ENCODE assay signal across 22 cellular contexts in the genomic region with DNA sequence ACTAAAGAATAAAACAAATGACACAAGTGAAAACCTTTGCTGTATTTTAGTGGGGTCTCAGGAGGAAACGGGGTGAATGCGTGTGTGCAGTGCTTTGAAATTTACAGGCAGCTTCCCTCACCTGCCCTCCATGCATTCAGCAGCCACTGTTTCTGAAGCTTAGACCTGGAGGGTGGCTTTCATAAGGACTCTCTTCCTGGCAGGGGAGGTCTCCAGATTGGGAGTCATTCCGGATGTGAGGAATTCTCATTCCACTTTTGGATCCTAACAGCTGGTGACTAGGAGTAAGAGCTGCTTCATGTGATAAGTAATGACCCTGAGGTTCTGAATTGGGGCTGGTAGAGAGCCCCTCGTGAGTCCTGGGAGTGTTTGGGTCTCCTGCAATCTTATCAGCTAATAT.
DNase-seq lines count a peak whose midpoint lies in the region; ATAC-seq and TF ChIP-seq lines count a peak whose summit lies in the region.
"Had no signal": no experiment of that assay in that cellular context is flagged by ENCODE, and none has a peak within 500 bp of the region (broad histone marks: within the 10 kb centered on the region; RNA-seq: fewer than 3 reads in every experiment).

No MANE protein-coding gene starts in this region.

- DNase-seq in GM23338 (ENCODE audit: low spot score) (no peak), HT1080 (ENCODE audit: low read depth) (peak; percentile 19), mesenteric fat pad (ENCODE audit: low spot score) (peak; percentile 59), neural progenitor cell (ENCODE audit: low spot score) (no peak)
- no peak for DNase-seq in activated CD4-positive, CD25-positive, alpha-beta regulatory T cell treated with anti-CD3 and anti-CD28 coated beads, Interleukin-2, amount 50 U/mL, for 72 hours
- no peak for DNase-seq in activated naive CD4-positive, alpha-beta T cell treated with anti-CD3 and anti-CD28 coated beads, Interleukin-2, amount 10 ng/mL, durations not matched to agents 7 days and 5 days
- no peak for DNase-seq in activated CD4-positive, alpha-beta T cell treated with anti-CD3 and anti-CD28 coated beads, Interleukin-2, amount 50 U/mL, for 1 hour
- DNase-seq: 8988T; ACHN; AML-193; BE2C; CD4-positive, alpha-beta T cell; CD8-positive, alpha-beta memory T cell; DMS 273 treated with DMSO at 0.1 percent for 48 hours; DMS79 treated with DMSO at 0.1 percent for 48 hours; GF-D8; H7 had no signal

- 0 out of 2 replicates have a peak overlapping the region, but pooled peaks have one; percentile 14 for H2AFZ ChIP-seq in GM23338
- peak overlapping the region; percentile 17 for H2AFZ ChIP-seq in neural progenitor cell (replicated peaks)

- H3K27me3 ChIP-seq in GM23338 (ENCODE audit: insufficient read depth) (no peaks in the 10 kb centered on the region), neural progenitor cell (no peaks in the 10 kb centered on the region)
- H3K27me3 ChIP-seq: BE2C; BLaER1 treated with 17β-estradiol and CSF1 and Interleukin-3, amounts not matched to agents 10 nM and 100 nM had no signal

- CTCF ChIA-PET in activated naive CD4-positive, alpha-beta T cell treated with anti-CD3 and anti-CD28 coated beads, Interleukin-2, amount 10 ng/mL, durations not matched to agents 7 days and 5 days (lab: Charles Lee), result no interaction called here

- H3K9ac ChIP-seq in neural progenitor cell, result no peak overlapping the region
- H3K9ac ChIP-seq: BLaER1 treated with 17β-estradiol and CSF1 and Interleukin-3, amounts not matched to agents 10 nM and 100 nM had no signal

- H3K27me3 Mint-ChIP-seq in GM23338 (ENCODE audit: insufficient read depth, low read depth, poor library complexity) (peaks cover 3% of the 10 kb centered on the region), neural progenitor cell (ENCODE audit: insufficient read depth, low read depth) (peaks cover 6% of the 10 kb centered on the region)
- H3K27me3 Mint-ChIP-seq in activated naive CD4-positive, alpha-beta T cell treated with anti-CD3 and anti-CD28 coated beads, Interleukin-2, amount 10 ng/mL, durations not matched to agents 7 days and 5 days, result peaks cover under 1% of the 10 kb centered on the region

- no peaks in the 10 kb centered on the region for H3K36me3 ChIP-seq in GM23338 (ENCODE audit: insufficient read depth)
- no peaks in the 10 kb centered on the region for H3K36me3 ChIP-seq in neural progenitor cell
- H3K36me3 ChIP-seq: BE2C; BLaER1 treated with 17β-estradiol and CSF1 and Interleukin-3, amounts not matched to agents 10 nM and 100 nM had no signal

- no peak overlapping the region for H3K4me3 Mint-ChIP-seq in GM23338
- H3K4me3 Mint-ChIP-seq in neural progenitor cell, result peak overlapping the region; percentile 13
- H3K4me3 Mint-ChIP-seq in activated naive CD4-positive, alpha-beta T cell treated with anti-CD3 and anti-CD28 coated beads, Interleukin-2, amount 10 ng/mL, durations not matched to agents 7 days and 5 days, result no peak overlapping the region
- H3K4me3 Mint-ChIP-seq: CD14-positive monocyte; CD4-positive, alpha-beta T cell; CD8-positive, alpha-beta memory T cell had no signal

- no peaks in the 10 kb centered on the region for H3K36me3 Mint-ChIP-seq in GM23338 (ENCODE audit: low read depth)
- H3K36me3 Mint-ChIP-seq in neural progenitor cell, result no peaks in the 10 kb centered on the region
- H3K36me3 Mint-ChIP-seq in activated naive CD4-positive, alpha-beta T cell treated with anti-CD3 and anti-CD28 coated beads, Interleukin-2, amount 10 ng/mL, durations not matched to agents 7 days and 5 days, result no peaks in the 10 kb centered on the region
- H3K36me3 Mint-ChIP-seq: CD14-positive monocyte; CD8-positive, alpha-beta memory T cell had no signal

- no peaks in the 10 kb centered on the region for H3K9me3 ChIP-seq in neural progenitor cell (ENCODE audit: low read depth)
- H3K9me3 ChIP-seq: A549, BE2C had no signal

- H3K4me1 ChIP-seq in GM23338 (ENCODE audit: insufficient read depth) (peaks cover 4% of the 10 kb centered on the region; the same call in 1 of the 2 replicates), neural progenitor cell (peaks cover 6% of the 10 kb centered on the region)
- H3K4me1 ChIP-seq: BE2C; BLaER1 treated with 17β-estradiol and CSF1 and Interleukin-3, amounts not matched to agents 10 nM and 100 nM had no signal

- H3K4me1 Mint-ChIP-seq in GM23338 (peaks cover 5% of the 10 kb centered on the region), neural progenitor cell (peaks cover 5% of the 10 kb centered on the region)
- H3K4me1 Mint-ChIP-seq in activated naive CD4-positive, alpha-beta T cell treated with anti-CD3 and anti-CD28 coated beads, Interleukin-2, amount 10 ng/mL, durations not matched to agents 7 days and 5 days, result no peaks in the 10 kb centered on the region
- H3K4me1 Mint-ChIP-seq: CD14-positive monocyte; CD8-positive, alpha-beta memory T cell had no signal

- no peak overlapping the region for H3K27ac Mint-ChIP-seq in GM23338
- H3K27ac Mint-ChIP-seq in neural progenitor cell, result peak overlapping the region; percentile 46
- no peak overlapping the region for H3K27ac Mint-ChIP-seq in activated naive CD4-positive, alpha-beta T cell treated with anti-CD3 and anti-CD28 coated beads, Interleukin-2, amount 10 ng/mL, durations not matched to agents 7 days and 5 days
- H3K27ac Mint-ChIP-seq: CD14-positive monocyte; CD4-positive, alpha-beta T cell had no signal

- no peaks in the 10 kb centered on the region for H3K79me2 ChIP-seq in GM23338 (replicated peaks; ENCODE audit: insufficient read depth)
- no peaks in the 10 kb centered on the region for H3K79me2 ChIP-seq in neural progenitor cell (ENCODE audit: low read depth)

- H3K9me3 Mint-ChIP-seq in GM23338 (no peaks in the 10 kb centered on the region), neural progenitor cell (no peaks in the 10 kb centered on the region)
- H3K9me3 Mint-ChIP-seq in activated naive CD4-positive, alpha-beta T cell treated with anti-CD3 and anti-CD28 coated beads, Interleukin-2, amount 10 ng/mL, durations not matched to agents 7 days and 5 days, result no peaks in the 10 kb centered on the region
- H3K9me3 Mint-ChIP-seq: CD4-positive, alpha-beta T cell had no signal

- ATAC-seq in GM23338 (no peak), GM21515 (IDR thresholded peaks at IDR 0.05; ENCODE audit: unreplicated experiment) (no peak)
- ATAC-seq: A549, HCT116 had no signal

- H3K9me2 ChIP-seq in GM23338 (ENCODE audit: insufficient read depth), result no peaks in the 10 kb centered on the region

- H3K4me2 ChIP-seq in GM23338 (no peak overlapping the region), neural progenitor cell (no peak overlapping the region)
- H3K4me2 ChIP-seq: A549; BLaER1 treated with 17β-estradiol and CSF1 and Interleukin-3, amounts not matched to agents 10 nM and 100 nM had no signal

- no peak overlapping the region for H3K4me3 ChIP-seq in GM23338
- H3K4me3 ChIP-seq in neural progenitor cell, result no peak overlapping the region
- H3K4me3 ChIP-seq: A549; BLaER1 treated with 17β-estradiol and CSF1 and Interleukin-3, amounts not matched to agents 10 nM and 100 nM had no signal

- TF ChIP-seq CTCF in GM23338 (conservative IDR thresholded peaks at IDR 0.05; ENCODE audit: low read depth in 2 of 2) (no peak), neural progenitor cell (IDR thresholded peaks at IDR 0.05) (no peak)

- H4K20me1 ChIP-seq in GM23338 (replicated peaks; ENCODE audit: insufficient read depth) (no peaks in the 10 kb centered on the region), neural progenitor cell (ENCODE audit: low read depth) (no peaks in the 10 kb centered on the region)
- H4K20me1 ChIP-seq: BLaER1 treated with 17β-estradiol and CSF1 and Interleukin-3, amounts not matched to agents 10 nM and 100 nM had no signal

- H3F3A ChIP-seq in GM23338 (replicated peaks; ENCODE audit: low read depth), result no peaks in the 10 kb centered on the region
- no peaks in the 10 kb centered on the region for H3F3A ChIP-seq in neural progenitor cell (ENCODE audit: low read depth)

- H3K27ac ChIP-seq in GM23338 (ENCODE audit: low read depth), result no peak overlapping the region
- no peak overlapping the region for H3K27ac ChIP-seq in neural progenitor cell
- H3K27ac ChIP-seq: BLaER1 treated with 17β-estradiol and CSF1 and Interleukin-3, amounts not matched to agents 10 nM and 100 nM had no signal

TF ChIP-seq in GM23338, 12 proteins besides CTCF, POLR2A, EP300 and RAD21:
- TF ChIP-seq REST (IDR thresholded peaks at IDR 0.05; ENCODE audit: unreplicated experiment) (no peak), JUNB (IDR thresholded peaks at IDR 0.05; ENCODE audit: unreplicated experiment) (no peak), EZH2 (IDR thresholded peaks at IDR 0.05; ENCODE audit: low read depth, unreplicated experiment) (no peak), ZNF331 (CRISPR knock-in tag; IDR thresholded peaks at IDR 0.05; ENCODE audit: low read depth) (no peak)
TF ChIP-seq in GM23338: peak in this region for 0.

Comparison
In these comparisons a context has a peak if more than half of its experiments do, and no peak if none do; other contexts are left out.
1. DNase-seq: peak in HT1080 (single experiment) and mesenteric fat pad (single experiment); none in GM23338 (single experiment), neural progenitor cell (single experiment), activated CD4-positive, CD25-positive, alpha-beta regulatory T cell treated with anti-CD3 and anti-CD28 coated beads, Interleukin-2, amount 50 U/mL, for 72 hours (single experiment), activated naive CD4-positive, alpha-beta T cell treated with anti-CD3 and anti-CD28 coated beads, Interleukin-2, amount 10 ng/mL, durations not matched to agents 7 days and 5 days (single experiment) and activated CD4-positive, alpha-beta T cell treated with anti-CD3 and anti-CD28 coated beads, Interleukin-2, amount 50 U/mL, for 1 hour (single experiment).